In the genomic region with DNA sequence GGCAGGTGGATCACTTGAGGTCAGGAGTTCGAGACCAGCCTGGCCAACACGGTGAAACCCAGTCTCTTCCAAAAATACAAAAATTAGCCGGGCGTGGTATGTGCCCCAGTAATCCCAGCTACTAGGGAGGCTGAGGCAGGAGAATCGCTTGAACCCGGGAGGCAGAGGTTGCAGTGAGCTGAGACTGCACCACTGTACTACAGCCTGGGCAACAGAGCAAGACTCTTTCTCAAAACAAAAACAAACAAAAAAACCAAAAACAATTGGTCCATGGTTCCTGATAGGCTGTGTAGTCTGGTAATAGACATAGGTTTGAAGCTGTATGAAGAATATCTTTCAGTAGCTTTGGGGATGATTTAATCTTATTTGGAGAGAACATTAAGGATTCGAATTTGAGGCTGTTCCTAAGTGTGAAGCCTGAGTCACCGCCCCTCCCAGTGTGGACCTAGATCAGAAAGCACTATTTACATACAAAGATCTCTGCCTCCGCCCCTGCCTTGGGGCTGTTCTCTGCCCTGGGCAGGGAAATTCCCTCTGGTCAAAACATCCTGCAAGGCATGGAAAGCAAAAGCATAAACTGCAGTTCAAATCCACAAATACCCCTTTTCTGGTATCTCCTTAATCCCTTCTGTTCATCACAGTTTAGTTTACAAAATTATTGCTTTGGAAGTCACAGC, we compare ENCODE assay signal across 8 cellular contexts. TPM values are rescaled to one million over a fixed set of nuclear protein-coding genes. Genes with fewer than 3 reads are reported as not detected.
DNase-seq lines count a peak whose midpoint lies in the region; ATAC-seq, FAIRE-seq and TF ChIP-seq lines count a peak whose summit lies in the region.

No MANE protein-coding gene starts in this region.

- H3K27me3 ChIP-seq in psoas muscle (ENCODE audit: insufficient read depth in 3 of 3, low read length in 2 of 3): no peaks in the 10 kb centered on the region

- DNase-seq in AG09319 (ENCODE audit: extremely low read depth, low read depth) (peak; percentile 25), GM19239 (ENCODE audit: insufficient read length, low spot score) (peak; percentile 33), mucosa of descending colon (peak; percentile 61 to 76 (median 62)), GF-D8 (lab: John Stamatoyannopoulos, UW) (no peak), psoas muscle (no peak), NCI-H510A (lab: John Stamatoyannopoulos, UW) (no peak)
- DNase-seq in activated CD4-positive, alpha-beta T cell treated with anti-CD3 and anti-CD28 coated beads, Interleukin-2, amount 50 U/mL, for 48 hours: peak; percentile 65 to 68

- H3K36me3 ChIP-seq in mucosa of descending colon (ENCODE audit: low read depth) (no peaks in the 10 kb centered on the region), psoas muscle (ENCODE audit: insufficient read depth in 1 of 2, low read depth in 1 of 2) (no peaks in the 10 kb centered on the region)

- H3K4me3 ChIP-seq in mucosa of descending colon (no peak overlapping the region), psoas muscle (no peak overlapping the region)

- ATAC-seq in HG03066 (IDR thresholded peaks at IDR 0.05; ENCODE audit: low read depth, unreplicated experiment): peak; percentile 89
- ATAC-seq in mucosa of descending colon: peak; percentile 99
- ATAC-seq in psoas muscle: no peak

- H3K27ac ChIP-seq in psoas muscle: no peak overlapping the region

- FAIRE-seq in GM19239 (lab: Jason Lieb, UNC): peak; percentile 93

- H3K4me1 ChIP-seq in mucosa of descending colon (ENCODE audit: low read depth): peaks cover 10% of the 10 kb centered on the region
- no peaks in the 10 kb centered on the region for H3K4me1 ChIP-seq in psoas muscle

- intact Hi-C loops in mucosa of descending colon (cut with DNase I, micrococcal nuclease): no loop called here
- intact Hi-C loops in psoas muscle (cut with DNase I): loop anchor here in 1 of 2 donors (10.0 kb wide), 1 partner anchor 698 kb away; no protein-coding TSS in a partner anchor

- H3K9me3 ChIP-seq in mucosa of descending colon: no peaks in the 10 kb centered on the region
- no peaks in the 10 kb centered on the region for H3K9me3 ChIP-seq in psoas muscle

- 69 to 80% (median 71%) methylated on average over 9 of the region's 9 CpGs for WGBS in psoas muscle, 3 donors

- TF ChIP-seq CTCF in AG09319 (IDR thresholded peaks at IDR 0.05; ENCODE audit: low read depth, low read length) (no peak), mucosa of descending colon (IDR thresholded peaks at IDR 0.05) (no peak), psoas muscle (IDR thresholded peaks at IDR 0.05) (no peak)

RNA-seq across cellular contexts. Expression of a gene that starts 52.8 kb away (rescaled TPM):
- 1 to 10 TPM; 1.2 to 2.2 (median 2.1) TPM for total RNA-seq in mucosa of descending colon
- 1 to 10 TPM in 1 of 4 donors, under 1 TPM in 3; 0.43 to 1.4 (median 0.74) TPM for total RNA-seq in psoas muscle
- polyA plus RNA-seq in psoas muscle: 1 to 10 TPM in 2 of 3 donors, under 1 TPM in 1; 0.25 to 2.9 (median 1.8) TPM

Comparison
In these comparisons a context has a peak if more than half of its experiments do, and no peak if none do; other contexts are left out.
1. DNase-seq: peak in AG09319 (single experiment), GM19239 (single experiment), activated CD4-positive, alpha-beta T cell treated with anti-CD3 and anti-CD28 coated beads, Interleukin-2, amount 50 U/mL, for 48 hours (2 of 2) and mucosa of descending colon (3 of 3); none in GF-D8 (single experiment), psoas muscle (0 of 2) and NCI-H510A (single experiment).
2. ATAC-seq: peak in HG03066 (single experiment) and mucosa of descending colon (single experiment); none in psoas muscle (0 of 4).